Comparison of ENCODE assay signal across 8 cellular contexts in the genomic region with DNA sequence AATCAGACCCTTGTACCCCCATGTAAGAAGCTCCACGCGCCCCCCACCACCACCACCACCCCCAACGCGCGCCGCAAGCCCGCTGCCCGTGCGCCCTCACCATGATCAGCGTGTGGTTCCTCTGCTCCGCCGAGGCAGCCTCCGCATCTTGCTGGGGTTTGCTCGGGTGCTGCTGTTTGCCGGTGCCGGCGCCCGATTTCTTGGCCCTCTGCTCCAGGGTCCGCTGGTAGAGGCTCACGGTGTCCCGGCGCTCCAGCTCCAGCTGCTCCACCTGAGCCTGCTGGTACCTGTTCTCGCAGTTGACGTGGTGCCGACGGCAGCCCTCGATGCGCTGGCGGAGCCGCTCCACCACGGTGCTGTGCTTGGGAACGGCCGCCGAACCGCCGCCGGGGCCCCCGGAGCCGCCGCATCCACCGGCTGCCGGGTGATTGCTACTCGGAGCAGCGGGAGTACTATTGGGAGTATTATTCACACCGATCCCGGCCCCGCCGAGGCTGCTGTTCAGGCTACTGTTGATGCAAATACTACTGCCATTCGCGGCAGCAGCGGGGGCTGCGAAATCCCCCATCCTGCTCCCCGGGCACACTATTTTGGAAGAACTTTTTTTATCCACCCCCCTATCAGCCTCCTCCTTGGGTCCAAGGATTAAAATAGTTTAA. TPM values are rescaled to one million over a fixed set of nuclear protein-coding genes. Genes with fewer than 3 reads are reported as not detected.
A peak's percentile ranks its signal among the peaks of the same experiment; 100 is the strongest.
DNase-seq lines count a peak whose midpoint lies in the region; ATAC-seq lines count a peak whose summit lies in the region.

No MANE protein-coding gene starts in this region.

- H3K27me3 Mint-ChIP-seq in stimulated activated naive CD8-positive, alpha-beta T cell treated with anti-CD3 and anti-CD28 coated beads, Interleukin-15, amount 100 ng/mL, for 72 hours, result peaks cover 15% of the 10 kb centered on the region

- H3K27ac Mint-ChIP-seq in stimulated activated naive CD8-positive, alpha-beta T cell treated with anti-CD3 and anti-CD28 coated beads, Interleukin-15, amount 100 ng/mL, for 72 hours, result peak overlapping the region; percentile 44 to 89

- H3K4me3 Mint-ChIP-seq in stimulated activated naive CD8-positive, alpha-beta T cell treated with anti-CD3 and anti-CD28 coated beads, Interleukin-15, amount 100 ng/mL, for 72 hours, result peak overlapping the region; percentile 95 to 96

- H3K4me1 Mint-ChIP-seq in stimulated activated naive CD8-positive, alpha-beta T cell treated with anti-CD3 and anti-CD28 coated beads, Interleukin-15, amount 100 ng/mL, for 72 hours, result peaks cover 43% of the 10 kb centered on the region

- DNase-seq in GM03348 (ENCODE audit: low spot score), result peak; percentile 62
- DNase-seq in NCI-H526 (lab: John Stamatoyannopoulos, UW), result peak; percentile 37 to 80
- DNase-seq in activated T-helper 1 cell treated with anti-CD3 and anti-CD28 coated beads, Interleukin-2, amount 50 U/mL, for 16 hours (ENCODE audit: low read depth in 1 of 2, low spot score in 1 of 2), result peak; percentile 7 to 15
- DNase-seq in fibroblast of gingiva (ENCODE audit: low read depth), result peak; percentile 40
- peak; percentile 34 for DNase-seq in myocyte (ENCODE audit: low read depth)
- DNase-seq in stimulated activated naive CD8-positive, alpha-beta T cell treated with anti-CD3 and anti-CD28 coated beads, Interleukin-15, amount 100 ng/mL, for 72 hours, result peak; percentile 51 to 62
- DNase-seq in GDM1 (lab: John Stamatoyannopoulos, UW), result no peak
- DNase-seq in GOT3 (lab: John Stamatoyannopoulos, UW), result no peak

- no peak for ATAC-seq in stimulated activated naive CD8-positive, alpha-beta T cell treated with anti-CD3 and anti-CD28 coated beads, Interleukin-15, amount 100 ng/mL, for 72 hours

- H3K9me3 Mint-ChIP-seq in stimulated activated naive CD8-positive, alpha-beta T cell treated with anti-CD3 and anti-CD28 coated beads, Interleukin-15, amount 100 ng/mL, for 72 hours, result no peaks in the 10 kb centered on the region

RNA-seq across cellular contexts. Expression of gene MAML3, which starts 1.1 kb away (rescaled TPM):
- 0.21 and 0.43 TPM in 2 replicates for total RNA-seq in myocyte
- polyA plus RNA-seq in myocyte (2012), result 1.7 TPM

Comparison
In these comparisons a context has a peak if more than half of its experiments do, and no peak if none do; other contexts are left out.
1. DNase-seq: peak in GM03348 (single experiment), NCI-H526 (2 of 2), activated T-helper 1 cell treated with anti-CD3 and anti-CD28 coated beads, Interleukin-2, amount 50 U/mL, for 16 hours (2 of 2), fibroblast of gingiva (single experiment), myocyte (single experiment) and stimulated activated naive CD8-positive, alpha-beta T cell treated with anti-CD3 and anti-CD28 coated beads, Interleukin-15, amount 100 ng/mL, for 72 hours (2 of 2); none in GDM1 (single experiment) and GOT3 (single experiment).